2 cellular contexts compared by ENCODE assay signal in the genomic region with DNA sequence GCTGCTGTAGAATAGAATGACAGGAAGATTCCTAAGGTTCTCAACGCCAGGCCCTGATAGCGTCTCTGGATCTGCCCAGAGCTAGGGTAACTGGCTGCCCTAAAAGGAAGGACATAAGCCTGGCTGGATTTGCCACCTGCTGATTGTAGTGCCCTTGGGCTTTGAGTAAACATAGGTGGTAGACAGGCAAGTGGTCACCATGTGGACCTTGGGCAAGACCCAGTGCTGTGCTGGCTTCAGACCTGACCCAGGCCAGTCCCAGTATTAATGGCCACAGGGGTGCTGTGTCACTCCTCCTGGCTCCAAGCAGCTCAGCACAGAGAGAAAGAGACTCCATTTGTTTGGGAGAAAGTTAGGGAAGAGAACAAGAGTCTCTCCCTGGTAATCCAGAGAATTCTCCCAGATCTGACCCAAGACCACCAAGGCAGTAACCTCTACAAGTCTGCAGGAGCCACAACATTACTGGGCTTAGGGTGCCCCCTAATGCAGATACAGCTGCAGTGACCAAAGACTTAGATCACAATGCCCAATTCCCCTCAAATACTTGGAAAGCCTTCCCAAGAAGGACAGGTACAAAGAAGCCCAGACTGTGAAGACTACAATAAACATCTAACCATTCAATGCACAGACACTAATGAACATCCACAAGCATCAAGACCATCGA.
TF ChIP-seq lines count a peak whose summit lies in the region.

No MANE protein-coding gene starts in this region.

TF ChIP-seq in SK-N-SH treated with all-trans-retinoic acid at 6 μM for 48 hours, 23 proteins besides CTCF, POLR2A, EP300 and RAD21 (continued from another document):
- TF ChIP-seq, protein P1, sequence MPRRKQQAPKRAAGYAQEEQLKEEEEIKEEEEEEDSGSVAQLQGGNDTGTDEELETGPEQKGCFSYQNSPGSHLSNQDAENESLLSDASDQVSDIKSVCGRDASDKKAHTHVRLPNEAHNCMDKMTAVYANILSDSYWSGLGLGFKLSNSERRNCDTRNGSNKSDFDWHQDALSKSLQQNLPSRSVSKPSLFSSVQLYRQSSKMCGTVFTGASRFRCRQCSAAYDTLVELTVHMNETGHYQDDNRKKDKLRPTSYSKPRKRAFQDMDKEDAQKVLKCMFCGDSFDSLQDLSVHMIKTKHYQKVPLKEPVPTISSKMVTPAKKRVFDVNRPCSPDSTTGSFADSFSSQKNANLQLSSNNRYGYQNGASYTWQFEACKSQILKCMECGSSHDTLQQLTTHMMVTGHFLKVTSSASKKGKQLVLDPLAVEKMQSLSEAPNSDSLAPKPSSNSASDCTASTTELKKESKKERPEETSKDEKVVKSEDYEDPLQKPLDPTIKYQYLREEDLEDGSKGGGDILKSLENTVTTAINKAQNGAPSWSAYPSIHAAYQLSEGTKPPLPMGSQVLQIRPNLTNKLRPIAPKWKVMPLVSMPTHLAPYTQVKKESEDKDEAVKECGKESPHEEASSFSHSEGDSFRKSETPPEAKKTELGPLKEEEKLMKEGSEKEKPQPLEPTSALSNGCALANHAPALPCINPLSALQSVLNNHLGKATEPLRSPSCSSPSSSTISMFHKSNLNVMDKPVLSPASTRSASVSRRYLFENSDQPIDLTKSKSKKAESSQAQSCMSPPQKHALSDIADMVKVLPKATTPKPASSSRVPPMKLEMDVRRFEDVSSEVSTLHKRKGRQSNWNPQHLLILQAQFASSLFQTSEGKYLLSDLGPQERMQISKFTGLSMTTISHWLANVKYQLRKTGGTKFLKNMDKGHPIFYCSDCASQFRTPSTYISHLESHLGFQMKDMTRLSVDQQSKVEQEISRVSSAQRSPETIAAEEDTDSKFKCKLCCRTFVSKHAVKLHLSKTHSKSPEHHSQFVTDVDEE (CRISPR knock-in tag; IDR thresholded peaks at IDR 0.05) = no peak
- TF ChIP-seq BACH2 (CRISPR knock-in tag; IDR thresholded peaks at IDR 0.05; ENCODE audit: borderline replicate concordance) = no peak
- no peak for TF ChIP-seq ZNF565 (CRISPR knock-in tag; conservative IDR thresholded peaks at IDR 0.05; ENCODE audit: low read depth)
- TF ChIP-seq CSDC2 (CRISPR knock-in tag; IDR thresholded peaks at IDR 0.05) = no peak
- TF ChIP-seq TOX (CRISPR knock-in tag; IDR thresholded peaks at IDR 0.05; ENCODE audit: borderline replicate concordance) = no peak
- TF ChIP-seq, protein P2, sequence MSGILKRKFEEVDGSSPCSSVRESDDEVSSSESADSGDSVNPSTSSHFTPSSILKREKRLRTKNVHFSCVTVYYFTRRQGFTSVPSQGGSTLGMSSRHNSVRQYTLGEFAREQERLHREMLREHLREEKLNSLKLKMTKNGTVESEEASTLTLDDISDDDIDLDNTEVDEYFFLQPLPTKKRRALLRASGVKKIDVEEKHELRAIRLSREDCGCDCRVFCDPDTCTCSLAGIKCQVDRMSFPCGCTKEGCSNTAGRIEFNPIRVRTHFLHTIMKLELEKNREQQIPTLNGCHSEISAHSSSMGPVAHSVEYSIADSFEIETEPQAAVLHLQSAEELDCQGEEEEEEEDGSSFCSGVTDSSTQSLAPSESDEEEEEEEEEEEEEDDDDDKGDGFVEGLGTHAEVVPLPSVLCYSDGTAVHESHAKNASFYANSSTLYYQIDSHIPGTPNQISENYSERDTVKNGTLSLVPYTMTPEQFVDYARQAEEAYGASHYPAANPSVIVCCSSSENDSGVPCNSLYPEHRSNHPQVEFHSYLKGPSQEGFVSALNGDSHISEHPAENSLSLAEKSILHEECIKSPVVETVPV (CRISPR knock-in tag; IDR thresholded peaks at IDR 0.05) = no peak
- no peak for TF ChIP-seq GLIS3 (CRISPR knock-in tag; IDR thresholded peaks at IDR 0.05)
- TF ChIP-seq ZFP3 (CRISPR knock-in tag; IDR thresholded peaks at IDR 0.05) = no peak
- TF ChIP-seq SNAI2 (CRISPR knock-in tag; IDR thresholded peaks at IDR 0.05) = no peak
- TF ChIP-seq ESRRG (CRISPR knock-in tag; IDR thresholded peaks at IDR 0.05) = no peak
- no peak for TF ChIP-seq PPARA (CRISPR knock-in tag; IDR thresholded peaks at IDR 0.05; ENCODE audit: borderline replicate concordance)
- TF ChIP-seq, protein P3, sequence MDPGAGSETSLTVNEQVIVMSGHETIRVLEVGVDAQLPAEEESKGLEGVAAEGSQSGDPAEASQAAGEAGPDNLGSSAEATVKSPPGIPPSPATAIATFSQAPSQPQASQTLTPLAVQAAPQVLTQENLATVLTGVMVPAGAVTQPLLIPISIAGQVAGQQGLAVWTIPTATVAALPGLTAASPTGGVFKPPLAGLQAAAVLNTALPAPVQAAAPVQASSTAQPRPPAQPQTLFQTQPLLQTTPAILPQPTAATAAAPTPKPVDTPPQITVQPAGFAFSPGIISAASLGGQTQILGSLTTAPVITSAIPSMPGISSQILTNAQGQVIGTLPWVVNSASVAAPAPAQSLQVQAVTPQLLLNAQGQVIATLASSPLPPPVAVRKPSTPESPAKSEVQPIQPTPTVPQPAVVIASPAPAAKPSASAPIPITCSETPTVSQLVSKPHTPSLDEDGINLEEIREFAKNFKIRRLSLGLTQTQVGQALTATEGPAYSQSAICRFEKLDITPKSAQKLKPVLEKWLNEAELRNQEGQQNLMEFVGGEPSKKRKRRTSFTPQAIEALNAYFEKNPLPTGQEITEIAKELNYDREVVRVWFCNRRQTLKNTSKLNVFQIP (CRISPR knock-in tag; IDR thresholded peaks at IDR 0.05; ENCODE audit: borderline replicate concordance, low read depth) = no peak
- TF ChIP-seq TCF4 (CRISPR knock-in tag; IDR thresholded peaks at IDR 0.05; ENCODE audit: borderline replicate concordance) = no peak
- no peak for TF ChIP-seq ZC3H10 (CRISPR knock-in tag; IDR thresholded peaks at IDR 0.05)
- no peak for TF ChIP-seq ZNF8 (CRISPR knock-in tag; IDR thresholded peaks at IDR 0.05)
TF ChIP-seq in SK-N-SH treated with all-trans-retinoic acid at 6 μM for 48 hours: peak in this region for 0.

TF ChIP-seq in K562, 482 proteins besides CTCF, POLR2A, EP300 and RAD21 (continued from another document):
- TF ChIP-seq, protein P4, sequence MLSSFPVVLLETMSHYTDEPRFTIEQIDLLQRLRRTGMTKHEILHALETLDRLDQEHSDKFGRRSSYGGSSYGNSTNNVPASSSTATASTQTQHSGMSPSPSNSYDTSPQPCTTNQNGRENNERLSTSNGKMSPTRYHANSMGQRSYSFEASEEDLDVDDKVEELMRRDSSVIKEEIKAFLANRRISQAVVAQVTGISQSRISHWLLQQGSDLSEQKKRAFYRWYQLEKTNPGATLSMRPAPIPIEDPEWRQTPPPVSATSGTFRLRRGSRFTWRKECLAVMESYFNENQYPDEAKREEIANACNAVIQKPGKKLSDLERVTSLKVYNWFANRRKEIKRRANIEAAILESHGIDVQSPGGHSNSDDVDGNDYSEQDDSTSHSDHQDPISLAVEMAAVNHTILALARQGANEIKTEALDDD (IDR thresholded peaks at IDR 0.05) = no peak
- no peak for TF ChIP-seq RBM22 (IDR thresholded peaks at IDR 0.05; ENCODE audit: low read depth, low read length, poor library complexity, severe bottlenecking)
- TF ChIP-seq, protein P5, sequence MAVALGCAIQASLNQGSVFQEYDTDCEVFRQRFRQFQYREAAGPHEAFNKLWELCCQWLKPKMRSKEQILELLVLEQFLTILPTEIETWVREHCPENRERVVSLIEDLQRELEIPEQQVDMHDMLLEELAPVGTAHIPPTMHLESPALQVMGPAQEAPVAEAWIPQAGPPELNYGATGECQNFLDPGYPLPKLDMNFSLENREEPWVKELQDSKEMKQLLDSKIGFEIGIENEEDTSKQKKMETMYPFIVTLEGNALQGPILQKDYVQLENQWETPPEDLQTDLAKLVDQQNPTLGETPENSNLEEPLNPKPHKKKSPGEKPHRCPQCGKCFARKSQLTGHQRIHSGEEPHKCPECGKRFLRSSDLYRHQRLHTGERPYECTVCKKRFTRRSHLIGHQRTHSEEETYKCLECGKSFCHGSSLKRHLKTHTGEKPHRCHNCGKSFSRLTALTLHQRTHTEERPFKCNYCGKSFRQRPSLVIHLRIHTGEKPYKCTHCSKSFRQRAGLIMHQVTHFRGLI (CRISPR knock-in tag; IDR thresholded peaks at IDR 0.05) = no peak
- TF ChIP-seq, protein P6, sequence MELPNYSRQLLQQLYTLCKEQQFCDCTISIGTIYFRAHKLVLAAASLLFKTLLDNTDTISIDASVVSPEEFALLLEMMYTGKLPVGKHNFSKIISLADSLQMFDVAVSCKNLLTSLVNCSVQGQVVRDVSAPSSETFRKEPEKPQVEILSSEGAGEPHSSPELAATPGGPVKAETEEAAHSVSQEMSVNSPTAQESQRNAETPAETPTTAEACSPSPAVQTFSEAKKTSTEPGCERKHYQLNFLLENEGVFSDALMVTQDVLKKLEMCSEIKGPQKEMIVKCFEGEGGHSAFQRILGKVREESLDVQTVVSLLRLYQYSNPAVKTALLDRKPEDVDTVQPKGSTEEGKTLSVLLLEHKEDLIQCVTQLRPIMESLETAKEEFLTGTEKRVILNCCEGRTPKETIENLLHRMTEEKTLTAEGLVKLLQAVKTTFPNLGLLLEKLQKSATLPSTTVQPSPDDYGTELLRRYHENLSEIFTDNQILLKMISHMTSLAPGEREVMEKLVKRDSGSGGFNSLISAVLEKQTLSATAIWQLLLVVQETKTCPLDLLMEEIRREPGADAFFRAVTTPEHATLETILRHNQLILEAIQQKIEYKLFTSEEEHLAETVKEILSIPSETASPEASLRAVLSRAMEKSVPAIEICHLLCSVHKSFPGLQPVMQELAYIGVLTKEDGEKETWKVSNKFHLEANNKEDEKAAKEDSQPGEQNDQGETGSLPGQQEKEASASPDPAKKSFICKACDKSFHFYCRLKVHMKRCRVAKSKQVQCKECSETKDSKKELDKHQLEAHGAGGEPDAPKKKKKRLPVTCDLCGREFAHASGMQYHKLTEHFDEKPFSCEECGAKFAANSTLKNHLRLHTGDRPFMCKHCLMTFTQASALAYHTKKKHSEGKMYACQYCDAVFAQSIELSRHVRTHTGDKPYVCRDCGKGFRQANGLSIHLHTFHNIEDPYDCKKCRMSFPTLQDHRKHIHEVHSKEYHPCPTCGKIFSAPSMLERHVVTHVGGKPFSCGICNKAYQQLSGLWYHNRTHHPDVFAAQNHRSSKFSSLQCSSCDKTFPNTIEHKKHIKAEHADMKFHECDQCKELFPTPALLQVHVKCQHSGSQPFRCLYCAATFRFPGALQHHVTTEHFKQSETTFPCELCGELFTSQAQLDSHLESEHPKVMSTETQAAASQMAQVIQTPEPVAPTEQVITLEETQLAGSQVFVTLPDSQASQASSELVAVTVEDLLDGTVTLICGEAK (IDR thresholded peaks at IDR 0.05) = no peak
- TF ChIP-seq, protein P6 (CRISPR knock-in tag; IDR thresholded peaks at IDR 0.05) = no peak
- TF ChIP-seq, protein P7, sequence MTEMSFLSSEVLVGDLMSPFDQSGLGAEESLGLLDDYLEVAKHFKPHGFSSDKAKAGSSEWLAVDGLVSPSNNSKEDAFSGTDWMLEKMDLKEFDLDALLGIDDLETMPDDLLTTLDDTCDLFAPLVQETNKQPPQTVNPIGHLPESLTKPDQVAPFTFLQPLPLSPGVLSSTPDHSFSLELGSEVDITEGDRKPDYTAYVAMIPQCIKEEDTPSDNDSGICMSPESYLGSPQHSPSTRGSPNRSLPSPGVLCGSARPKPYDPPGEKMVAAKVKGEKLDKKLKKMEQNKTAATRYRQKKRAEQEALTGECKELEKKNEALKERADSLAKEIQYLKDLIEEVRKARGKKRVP (CRISPR knock-in tag; IDR thresholded peaks at IDR 0.05) = no peak
- TF ChIP-seq, protein P8, sequence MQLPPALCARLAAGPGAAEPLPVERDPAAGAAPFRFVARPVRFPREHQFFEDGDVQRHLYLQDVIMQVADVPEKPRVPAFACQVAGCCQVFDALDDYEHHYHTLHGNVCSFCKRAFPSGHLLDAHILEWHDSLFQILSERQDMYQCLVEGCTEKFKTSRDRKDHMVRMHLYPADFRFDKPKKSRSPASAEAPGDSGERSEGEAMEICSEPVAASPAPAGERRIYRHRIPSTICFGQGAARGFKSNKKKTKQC (CRISPR knock-in tag; IDR thresholded peaks at IDR 0.05) = no peak
- TF ChIP-seq ZC3H8 (IDR thresholded peaks at IDR 0.05) = no peak
- TF ChIP-seq POLR2G (IDR thresholded peaks at IDR 0.05; ENCODE audit: low read depth, low read length) = no peak
- TF ChIP-seq, protein P9, sequence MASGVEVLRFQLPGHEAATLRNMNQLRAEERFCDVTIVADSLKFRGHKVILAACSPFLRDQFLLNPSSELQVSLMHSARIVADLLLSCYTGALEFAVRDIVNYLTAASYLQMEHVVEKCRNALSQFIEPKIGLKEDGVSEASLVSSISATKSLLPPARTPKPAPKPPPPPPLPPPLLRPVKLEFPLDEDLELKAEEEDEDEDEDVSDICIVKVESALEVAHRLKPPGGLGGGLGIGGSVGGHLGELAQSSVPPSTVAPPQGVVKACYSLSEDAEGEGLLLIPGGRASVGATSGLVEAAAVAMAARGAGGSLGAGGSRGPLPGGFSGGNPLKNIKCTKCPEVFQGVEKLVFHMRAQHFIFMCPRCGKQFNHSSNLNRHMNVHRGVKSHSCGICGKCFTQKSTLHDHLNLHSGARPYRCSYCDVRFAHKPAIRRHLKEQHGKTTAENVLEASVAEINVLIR (CRISPR knock-in tag; IDR thresholded peaks at IDR 0.05) = no peak
- TF ChIP-seq HDAC1 (IDR thresholded peaks at IDR 0.05) = no peak
- TF ChIP-seq, protein P10, sequence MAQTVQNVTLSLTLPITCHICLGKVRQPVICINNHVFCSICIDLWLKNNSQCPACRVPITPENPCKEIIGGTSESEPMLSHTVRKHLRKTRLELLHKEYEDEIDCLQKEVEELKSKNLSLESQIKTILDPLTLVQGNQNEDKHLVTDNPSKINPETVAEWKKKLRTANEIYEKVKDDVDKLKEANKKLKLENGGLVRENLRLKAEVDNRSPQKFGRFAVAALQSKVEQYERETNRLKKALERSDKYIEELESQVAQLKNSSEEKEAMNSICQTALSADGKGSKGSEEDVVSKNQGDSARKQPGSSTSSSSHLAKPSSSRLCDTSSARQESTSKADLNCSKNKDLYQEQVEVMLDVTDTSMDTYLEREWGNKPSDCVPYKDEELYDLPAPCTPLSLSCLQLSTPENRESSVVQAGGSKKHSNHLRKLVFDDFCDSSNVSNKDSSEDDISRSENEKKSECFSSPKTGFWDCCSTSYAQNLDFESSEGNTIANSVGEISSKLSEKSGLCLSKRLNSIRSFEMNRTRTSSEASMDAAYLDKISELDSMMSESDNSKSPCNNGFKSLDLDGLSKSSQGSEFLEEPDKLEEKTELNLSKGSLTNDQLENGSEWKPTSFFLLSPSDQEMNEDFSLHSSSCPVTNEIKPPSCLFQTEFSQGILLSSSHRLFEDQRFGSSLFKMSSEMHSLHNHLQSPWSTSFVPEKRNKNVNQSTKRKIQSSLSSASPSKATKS (CRISPR knock-in tag; IDR thresholded peaks at IDR 0.05) = no peak
- TF ChIP-seq NFRKB (IDR thresholded peaks at IDR 0.05; ENCODE audit: low read depth) = no peak
TF ChIP-seq in K562: peak in this region for 0.
